ENCODE assay signal across 1 cellular context in genomic region chr11:91406009-91406408, GRCh38.
TF ChIP-seq lines count a peak whose summit lies in the region.

No MANE protein-coding gene starts in this region.

TF ChIP-seq in H1, 55 proteins besides CTCF, POLR2A, EP300 and RAD21:
- TF ChIP-seq BCL11A (IDR thresholded peaks at IDR 0.05; ENCODE audit: low read depth in 2 of 2, low read length in 2 of 2) (no peak), ATF2 (IDR thresholded peaks at IDR 0.05; ENCODE audit: low read length) (no peak), JUND (IDR thresholded peaks at IDR 0.05; ENCODE audit: low read length) (no peak), SIN3A (conservative IDR thresholded peaks at IDR 0.05 in 1 of 2, IDR thresholded peaks at IDR 0.05 in 1 of 2; ENCODE audit: low read depth in 1 of 2, low read length in 2 of 2) (no peak), MAX (IDR thresholded peaks at IDR 0.05) (no peak), BRCA1 (IDR thresholded peaks at IDR 0.05; ENCODE audit: low read depth, low read length) (no peak), CHD2 (IDR thresholded peaks at IDR 0.05; ENCODE audit: low read length) (no peak)
